23 cellular contexts compared by ENCODE assay signal in genomic region chr11:121801796-121802195, GRCh38.
DNase-seq lines count a peak whose midpoint lies in the region; ATAC-seq and TF ChIP-seq lines count a peak whose summit lies in the region.
"Had no signal": no experiment of that assay in that cellular context is flagged by ENCODE, and none has a peak within 500 bp of the region (broad histone marks: within the 10 kb centered on the region; RNA-seq: fewer than 3 reads in every experiment).

No MANE protein-coding gene starts in this region.

- H3K27ac ChIP-seq in SJCRH30 (peak overlapping the region; percentile 28), hepatocyte (peak overlapping the region; percentile 90), Karpas-422 (ENCODE audit: low read length) (no peak overlapping the region)
- H3K27ac ChIP-seq: BLaER1 treated with 17β-estradiol and CSF1 and Interleukin-3, amounts not matched to agents 10 nM and 100 nM; colonic mucosa; Peyer's patch; spleen; WERI-Rb-1 had no signal

- H3K4me1 Mint-ChIP-seq in nephron: peaks cover 61% of the 10 kb centered on the region
- H3K4me1 Mint-ChIP-seq in activated naive CD4-positive, alpha-beta T cell treated with anti-CD3 and anti-CD28 coated beads for 36 hours (ENCODE audit: low read depth): no peaks in the 10 kb centered on the region
- H3K4me1 Mint-ChIP-seq: activated CD4-positive, alpha-beta T cell treated with anti-CD3 and anti-CD28 coated beads, Interleukin-2, amount 10 ng/mL, durations not matched to agents 7 days and 5 days; activated naive CD8-positive, alpha-beta T cell treated with anti-CD3 and anti-CD28 coated beads for 36 hours; IgD-negative memory B cell; stimulated activated naive CD8-positive, alpha-beta T cell treated with anti-CD3 and anti-CD28 coated beads, Interleukin-15, amount 100 ng/mL, for 72 hours had no signal

- H3K36me3 Mint-ChIP-seq in nephron (ENCODE audit: low read depth): no peaks in the 10 kb centered on the region
- H3K36me3 Mint-ChIP-seq in activated naive CD4-positive, alpha-beta T cell treated with anti-CD3 and anti-CD28 coated beads for 36 hours (ENCODE audit: low read depth): no peaks in the 10 kb centered on the region
- H3K36me3 Mint-ChIP-seq: activated naive CD8-positive, alpha-beta T cell treated with anti-CD3 and anti-CD28 coated beads for 36 hours had no signal

- no peaks in the 10 kb centered on the region for H3K79me2 ChIP-seq in hepatocyte
- H3K79me2 ChIP-seq in Karpas-422 (ENCODE audit: low read length): no peaks in the 10 kb centered on the region

- no peak for TF ChIP-seq CTCF in hepatocyte (IDR thresholded peaks at IDR 0.05; ENCODE audit: poor library complexity)
- no peak for TF ChIP-seq CTCF in nephron (IDR thresholded peaks at IDR 0.05; ENCODE audit: unreplicated experiment in 3 of 3)

- no peaks in the 10 kb centered on the region for H3K27me3 Mint-ChIP-seq in nephron (ENCODE audit: low read depth)
- no peaks in the 10 kb centered on the region for H3K27me3 Mint-ChIP-seq in activated naive CD4-positive, alpha-beta T cell treated with anti-CD3 and anti-CD28 coated beads for 36 hours (ENCODE audit: low read depth)
- H3K27me3 Mint-ChIP-seq: activated CD4-positive, alpha-beta T cell treated with anti-CD3 and anti-CD28 coated beads, Interleukin-2, amount 10 ng/mL, durations not matched to agents 7 days and 5 days; IgD-negative memory B cell; stimulated activated naive CD8-positive, alpha-beta T cell treated with anti-CD3 and anti-CD28 coated beads, Interleukin-15, amount 100 ng/mL, for 72 hours had no signal

- no peaks in the 10 kb centered on the region for H3K9me2 ChIP-seq in hepatocyte (replicated peaks; ENCODE audit: insufficient read depth)
- H3K9me2 ChIP-seq in Karpas-422 (replicated peaks; ENCODE audit: insufficient read depth, low read length): no peaks in the 10 kb centered on the region

- intact Hi-C loops in activated naive CD4-positive, alpha-beta T cell treated with anti-CD3 and anti-CD28 coated beads for 36 hours (cut with micrococcal nuclease): no loop called here

- H3K9me3 ChIP-seq in SJCRH30 (replicated peaks) (no peaks in the 10 kb centered on the region), hepatocyte (ENCODE audit: low read depth) (no peaks in the 10 kb centered on the region), Karpas-422 (ENCODE audit: low read length) (no peaks in the 10 kb centered on the region)
- H3K9me3 ChIP-seq: colonic mucosa, Peyer's patch had no signal

- H3K4me3 ChIP-seq in SJCRH30 (0 out of 2 replicates have a peak overlapping the region, but pooled peaks have one; percentile 12), hepatocyte (no peak overlapping the region), Karpas-422 (ENCODE audit: low read length) (no peak overlapping the region)
- H3K4me3 ChIP-seq: BLaER1 treated with 17β-estradiol and CSF1 and Interleukin-3, amounts not matched to agents 10 nM and 100 nM; colonic mucosa; Peyer's patch; spleen had no signal

- no peak overlapping the region for H3K9ac ChIP-seq in Karpas-422 (ENCODE audit: low read length)
- H3K9ac ChIP-seq: BLaER1 treated with 17β-estradiol and CSF1 and Interleukin-3, amounts not matched to agents 10 nM and 100 nM had no signal

- peak overlapping the region; percentile 29 for H2AFZ ChIP-seq in hepatocyte
- H2AFZ ChIP-seq in Karpas-422 (ENCODE audit: low read length): no peak overlapping the region

- H3K27me3 ChIP-seq in SJCRH30 (no peaks in the 10 kb centered on the region), hepatocyte (no peaks in the 10 kb centered on the region), Karpas-422 (ENCODE audit: low read length) (no peaks in the 10 kb centered on the region)
- H3K27me3 ChIP-seq: BLaER1 treated with 17β-estradiol and CSF1 and Interleukin-3, amounts not matched to agents 10 nM and 100 nM; colonic mucosa; Peyer's patch; spleen had no signal

- no peaks in the 10 kb centered on the region for H3K36me3 ChIP-seq in SJCRH30
- H3K36me3 ChIP-seq in hepatocyte (replicated peaks; ENCODE audit: insufficient read depth, low read depth): no peaks in the 10 kb centered on the region
- no peaks in the 10 kb centered on the region for H3K36me3 ChIP-seq in Karpas-422 (ENCODE audit: insufficient read depth, low read length)
- H3K36me3 ChIP-seq: BLaER1 treated with 17β-estradiol and CSF1 and Interleukin-3, amounts not matched to agents 10 nM and 100 nM; colonic mucosa; Peyer's patch; spleen; WERI-Rb-1 had no signal

- 62% methylated on average over 5 of the region's 5 CpGs for WGBS in hepatocyte (ENCODE audit: low lambda C conversion rate, missing lambda C conversion rate)

- H3K27ac Mint-ChIP-seq in nephron: peak overlapping the region; percentile 98
- no peak overlapping the region for H3K27ac Mint-ChIP-seq in activated naive CD4-positive, alpha-beta T cell treated with anti-CD3 and anti-CD28 coated beads for 36 hours
- H3K27ac Mint-ChIP-seq: activated CD4-positive, alpha-beta T cell treated with anti-CD3 and anti-CD28 coated beads, Interleukin-2, amount 10 ng/mL, durations not matched to agents 7 days and 5 days; activated naive CD8-positive, alpha-beta T cell treated with anti-CD3 and anti-CD28 coated beads for 36 hours; IgD-negative memory B cell; stimulated activated naive CD8-positive, alpha-beta T cell treated with anti-CD3 and anti-CD28 coated beads, Interleukin-15, amount 100 ng/mL, for 72 hours had no signal

- H3K9me3 Mint-ChIP-seq in nephron: peaks cover 5% of the 10 kb centered on the region
- peaks cover 4% of the 10 kb centered on the region for H3K9me3 Mint-ChIP-seq in activated naive CD4-positive, alpha-beta T cell treated with anti-CD3 and anti-CD28 coated beads for 36 hours
- H3K9me3 Mint-ChIP-seq: activated CD4-positive, alpha-beta T cell treated with anti-CD3 and anti-CD28 coated beads, Interleukin-2, amount 10 ng/mL, durations not matched to agents 7 days and 5 days; activated naive CD8-positive, alpha-beta T cell treated with anti-CD3 and anti-CD28 coated beads for 36 hours; stimulated activated naive CD8-positive, alpha-beta T cell treated with anti-CD3 and anti-CD28 coated beads, Interleukin-15, amount 100 ng/mL, for 72 hours had no signal

- ATAC-seq in GM18498 (IDR thresholded peaks at IDR 0.05; ENCODE audit: unreplicated experiment): no peak
- no peak for ATAC-seq in HG03159 (IDR thresholded peaks at IDR 0.05; ENCODE audit: unreplicated experiment)
- ATAC-seq: stimulated activated naive CD8-positive, alpha-beta T cell treated with anti-CD3 and anti-CD28 coated beads, Interleukin-15, amount 100 ng/mL, for 72 hours had no signal

- CTCF ChIA-PET in activated naive CD4-positive, alpha-beta T cell treated with anti-CD3 and anti-CD28 coated beads for 36 hours (lab: Charles Lee): no interaction called here

- H3K4me1 ChIP-seq in SJCRH30 (peaks cover 13% of the 10 kb centered on the region), hepatocyte (ENCODE audit: insufficient read depth) (peaks cover 24% of the 10 kb centered on the region), Karpas-422 (ENCODE audit: low read length) (no peaks in the 10 kb centered on the region)
- H3K4me1 ChIP-seq: colonic mucosa, Peyer's patch, spleen had no signal

- H3K4me2 ChIP-seq in hepatocyte (peak overlapping the region; percentile 56), Karpas-422 (ENCODE audit: low read depth, low read length, poor library complexity, severe bottlenecking) (no peak overlapping the region)

- H4K20me1 ChIP-seq in hepatocyte (ENCODE audit: insufficient read depth, poor library complexity, severe bottlenecking): no peaks in the 10 kb centered on the region
- no peaks in the 10 kb centered on the region for H4K20me1 ChIP-seq in Karpas-422 (ENCODE audit: insufficient read depth, low read depth, low read length)
- H4K20me1 ChIP-seq: BLaER1 treated with 17β-estradiol and CSF1 and Interleukin-3, amounts not matched to agents 10 nM and 100 nM had no signal

- no peak for DNase-seq in SJCRH30
- DNase-seq in hepatocyte (ENCODE audit: low spot score): no peak
- no peak for DNase-seq in Karpas-422
- DNase-seq in activated naive CD4-positive, alpha-beta T cell treated with anti-CD3 and anti-CD28 coated beads for 36 hours: no peak
- DNase-seq: activated CD4-positive, alpha-beta T cell treated with anti-CD3 and anti-CD28 coated beads, Interleukin-2, amount 10 ng/mL, durations not matched to agents 7 days and 5 days; activated naive CD8-positive, alpha-beta T cell treated with anti-CD3 and anti-CD28 coated beads for 36 hours; anterior cingulate cortex; DMS153; effector CD8-positive, alpha-beta T cell; glutamatergic neuron; NCI-H146; NCI-H748 treated with DMSO at 0.1 percent for 48 hours; Peyer's patch; SHP77 treated with DMSO at 0.1 percent for 48 hours; spleen; stimulated activated naive CD8-positive, alpha-beta T cell treated with anti-CD3 and anti-CD28 coated beads, Interleukin-15, amount 100 ng/mL, for 72 hours; WERI-Rb-1 had no signal

- peak overlapping the region; percentile 4 to 49 (median 31) for H3K4me3 Mint-ChIP-seq in nephron
- H3K4me3 Mint-ChIP-seq in activated naive CD4-positive, alpha-beta T cell treated with anti-CD3 and anti-CD28 coated beads for 36 hours: no peak overlapping the region
- H3K4me3 Mint-ChIP-seq: activated CD4-positive, alpha-beta T cell treated with anti-CD3 and anti-CD28 coated beads, Interleukin-2, amount 10 ng/mL, durations not matched to agents 7 days and 5 days; activated naive CD8-positive, alpha-beta T cell treated with anti-CD3 and anti-CD28 coated beads for 36 hours; IgD-negative memory B cell; stimulated activated naive CD8-positive, alpha-beta T cell treated with anti-CD3 and anti-CD28 coated beads, Interleukin-15, amount 100 ng/mL, for 72 hours had no signal
